ENCODE assay signal across 10 cellular contexts in genomic region chr12:121468451-121468850, GRCh38.
A peak's percentile ranks its signal among the peaks of the same experiment; 100 is the strongest.
DNase-seq lines count a peak whose midpoint lies in the region; ATAC-seq, FAIRE-seq and TF ChIP-seq lines count a peak whose summit lies in the region.
"Had no signal": no experiment of that assay in that cellular context is flagged by ENCODE, and none has a peak within 500 bp of the region (broad histone marks: within the 10 kb centered on the region; RNA-seq: fewer than 3 reads in every experiment).

No MANE protein-coding gene starts in this region.

- ATAC-seq in HepG2 (no peak), right lobe of liver (no peak), WTC11 (no peak), GM21447 (IDR thresholded peaks at IDR 0.05; ENCODE audit: unreplicated experiment) (no peak)

- in situ Hi-C loops in HepG2 (cut with HindIII; ENCODE audit: extremely low pct_ligation_motif_present, low pct_unique_long_range_greater_than_20kb) = no loop called here

- WGBS in HepG2 (ENCODE audit: low lambda C conversion rate) = 25% methylated on average over 4 of the region's 4 CpGs
- WGBS in right lobe of liver (ENCODE audit: insufficient coverage, low coverage, low lambda C conversion rate, missing lambda C conversion rate) = 38% methylated on average over 1 of the region's 4 CpGs

- TF ChIP-seq RAD21 in HepG2 (CRISPR knock-in tag; IDR thresholded peaks at IDR 0.05) = no peak

- H3K4me2 ChIP-seq in HepG2 (ENCODE audit: low read depth, low read length) = peak overlapping the region; percentile 98

- H3K27me3 ChIP-seq in HepG2 (ENCODE audit: control insufficient read depth in 1 of 2, insufficient read depth in 2 of 2, low read length in 2 of 2) (no peaks in the 10 kb centered on the region), right lobe of liver (no peaks in the 10 kb centered on the region), iPS-20b (ENCODE audit: insufficient read depth, low read length) (peaks cover 9% of the 10 kb centered on the region; the same call in 1 of the 2 replicates)

- TF ChIP-seq POLR2A in HepG2 (IDR thresholded peaks at IDR 0.05; ENCODE audit: insufficient read depth in 1 of 2, low read depth in 2 of 2, low read length in 2 of 2) (no peak), right lobe of liver (IDR thresholded peaks at IDR 0.05) (no peak), erythroblast (IDR thresholded peaks at IDR 0.05; ENCODE audit: low read length) (no peak)

- peaks cover 44% of the 10 kb centered on the region for H3K4me1 Mint-ChIP-seq in WTC11
- peaks cover 30% of the 10 kb centered on the region for H3K4me1 Mint-ChIP-seq in activated CD4-positive, alpha-beta memory T cell treated with anti-CD3 and anti-CD28 coated beads, Interleukin-2, amount 10 ng/mL, durations not matched to agents 7 days and 5 days
- peaks cover 17% of the 10 kb centered on the region for H3K4me1 Mint-ChIP-seq in activated T-helper 2 cell treated with anti-CD3 and anti-CD28 coated beads, Interferon-gamma antibody, Interleukin-2, Interleukin-4, amounts not matched to agents 10 μg/mL and 5 μg/mL and 100 μg/mL, durations not matched to agents 14 hours and 24 hours and 36 hours (ENCODE audit: low read depth)

- peaks cover 7% of the 10 kb centered on the region for H4K20me1 ChIP-seq in HepG2 (ENCODE audit: insufficient read depth, low read length)

- H3K27me3 Mint-ChIP-seq in WTC11 (ENCODE audit: low read depth) = no peaks in the 10 kb centered on the region
- no peaks in the 10 kb centered on the region for H3K27me3 Mint-ChIP-seq in activated CD4-positive, alpha-beta memory T cell treated with anti-CD3 and anti-CD28 coated beads, Interleukin-2, amount 10 ng/mL, durations not matched to agents 7 days and 5 days
- no peaks in the 10 kb centered on the region for H3K27me3 Mint-ChIP-seq in activated T-helper 2 cell treated with anti-CD3 and anti-CD28 coated beads, Interferon-gamma antibody, Interleukin-2, Interleukin-4, amounts not matched to agents 10 μg/mL and 5 μg/mL and 100 μg/mL, durations not matched to agents 14 hours and 24 hours and 36 hours (ENCODE audit: low read depth)

- H3K36me3 ChIP-seq in HepG2 (replicated peaks in 1 of 2; ENCODE audit: control insufficient read depth in 1 of 2, insufficient read depth in 2 of 2, low read length in 2 of 2) (peaks cover 4 to 7% of the 10 kb centered on the region in 2 experiments; a peak in 2 of 5 replicates), right lobe of liver (no peaks in the 10 kb centered on the region), iPS-20b (ENCODE audit: insufficient read depth, low read depth, low read length) (no peaks in the 10 kb centered on the region)

- intact Hi-C loops in HepG2 (cut with micrococcal nuclease; ENCODE audit: unreplicated experiment) = no loop called here
- intact Hi-C loops in right lobe of liver (cut with DNase I) = no loop called here
- intact Hi-C loops in activated T-helper 2 cell treated with anti-CD3 and anti-CD28 coated beads, Interferon-gamma antibody, Interleukin-2, Interleukin-4, amounts not matched to agents 10 μg/mL and 5 μg/mL and 100 μg/mL, durations not matched to agents 14 hours and 24 hours and 36 hours (cut with micrococcal nuclease) = loop anchor here (10.0 kb wide), 1 partner anchor 336 kb away; the partner anchor contains the start of gene SETD1B

- H3K9me3 Mint-ChIP-seq in WTC11 = no peaks in the 10 kb centered on the region
- no peaks in the 10 kb centered on the region for H3K9me3 Mint-ChIP-seq in activated CD4-positive, alpha-beta memory T cell treated with anti-CD3 and anti-CD28 coated beads, Interleukin-2, amount 10 ng/mL, durations not matched to agents 7 days and 5 days
- no peaks in the 10 kb centered on the region for H3K9me3 Mint-ChIP-seq in activated T-helper 2 cell treated with anti-CD3 and anti-CD28 coated beads, Interferon-gamma antibody, Interleukin-2, Interleukin-4, amounts not matched to agents 10 μg/mL and 5 μg/mL and 100 μg/mL, durations not matched to agents 14 hours and 24 hours and 36 hours

- no peak overlapping the region; the same call in 1 of the 2 replicates for H3K4me3 Mint-ChIP-seq in WTC11
- no peak overlapping the region for H3K4me3 Mint-ChIP-seq in activated CD4-positive, alpha-beta memory T cell treated with anti-CD3 and anti-CD28 coated beads, Interleukin-2, amount 10 ng/mL, durations not matched to agents 7 days and 5 days
- H3K4me3 Mint-ChIP-seq in activated T-helper 2 cell treated with anti-CD3 and anti-CD28 coated beads, Interferon-gamma antibody, Interleukin-2, Interleukin-4, amounts not matched to agents 10 μg/mL and 5 μg/mL and 100 μg/mL, durations not matched to agents 14 hours and 24 hours and 36 hours (ENCODE audit: low read depth) = no peak overlapping the region

- DNase-seq in HepG2 (ENCODE audit: low spot score) (no peak), right lobe of liver (no peak), WTC11 (ENCODE audit: low spot score) (no peak), erythroblast (lab: John Stamatoyannopoulos, UW) (no peak)
- no peak for DNase-seq in activated CD4-positive, alpha-beta memory T cell treated with anti-CD3 and anti-CD28 coated beads, Interleukin-2, amount 10 ng/mL, durations not matched to agents 7 days and 5 days
- DNase-seq in activated T-helper 2 cell treated with anti-CD3 and anti-CD28 coated beads, Interferon-gamma antibody, Interleukin-2, Interleukin-4, amounts not matched to agents 10 μg/mL and 5 μg/mL and 100 μg/mL, durations not matched to agents 14 hours and 24 hours and 36 hours (ENCODE audit: low spot score) = no peak
- DNase-seq: MV-4-11, SW 1271 had no signal

- CTCF ChIA-PET in HepG2 (lab: Yijun Ruan, JAX; ENCODE audit: low intra/inter-chr PET ratio, low total read pairs) (no interaction called here), WTC11 (lab: Charles Lee) (interaction anchor here (0.6 to 2.4 kb wide), 11 partner anchors 7 to 463 kb away, joined by 3 to 43 read pairs (median 3); partner anchors contain the start of gene TMEM120B)
- CTCF ChIA-PET in activated CD4-positive, alpha-beta memory T cell treated with anti-CD3 and anti-CD28 coated beads, Interleukin-2, amount 10 ng/mL, durations not matched to agents 7 days and 5 days (lab: Charles Lee) = interaction anchor here (0.7 to 2.2 kb wide), 5 partner anchors 10 to 214 kb away, joined by 3 to 22 read pairs (median 3); no protein-coding TSS in a partner anchor

- TF ChIP-seq CTCF in HepG2 (CRISPR knock-in tag; IDR thresholded peaks at IDR 0.05) (no peak), right lobe of liver (IDR thresholded peaks at IDR 0.05) (no peak), WTC11 (IDR thresholded peaks at IDR 0.05) (no peak)

- H2AFZ ChIP-seq in HepG2 (ENCODE audit: low read length) = no peak overlapping the region

- H3K27ac Mint-ChIP-seq in WTC11 = peak overlapping the region; percentile 83
- H3K27ac Mint-ChIP-seq in activated CD4-positive, alpha-beta memory T cell treated with anti-CD3 and anti-CD28 coated beads, Interleukin-2, amount 10 ng/mL, durations not matched to agents 7 days and 5 days = no peak overlapping the region
- H3K27ac Mint-ChIP-seq in activated T-helper 2 cell treated with anti-CD3 and anti-CD28 coated beads, Interferon-gamma antibody, Interleukin-2, Interleukin-4, amounts not matched to agents 10 μg/mL and 5 μg/mL and 100 μg/mL, durations not matched to agents 14 hours and 24 hours and 36 hours = no peak overlapping the region

- H3K27ac ChIP-seq in HepG2 (ENCODE audit: extremely low read length, insufficient read depth, low read length) (no peak overlapping the region), right lobe of liver (no peak overlapping the region), iPS-20b (ENCODE audit: low read length) (no peak overlapping the region)

- H3K4me1 ChIP-seq in HepG2 (ENCODE audit: insufficient read depth, low read length) (peaks cover 52% of the 10 kb centered on the region), right lobe of liver (peaks cover 0 to 18% (median 6%) of the 10 kb centered on the region in 4 donors), iPS-20b (ENCODE audit: insufficient read depth, low read length) (peaks cover 2% of the 10 kb centered on the region; the same call in 1 of the 2 replicates)

- no TSS peak for BruUV-seq in HepG2 (replicated peaks; lab: Mats Ljungman, UMichigan)

- peak overlapping the region in 2 of 3 experiments; percentile 66 to 87; a peak in 2 of 6 replicates for H3K4me3 ChIP-seq in HepG2 (replicated peaks in 1 of 3; ENCODE audit: insufficient read depth in 1 of 3, low read depth in 2 of 3, low read length in 3 of 3)
- no peak overlapping the region for H3K4me3 ChIP-seq in right lobe of liver
- peak overlapping the region; percentile 68 for H3K4me3 ChIP-seq in iPS-20b (ENCODE audit: low read length)

- H3K9me3 ChIP-seq in HepG2 (ENCODE audit: low read length) (no peaks in the 10 kb centered on the region), right lobe of liver (no peaks in the 10 kb centered on the region), iPS-20b (ENCODE audit: insufficient read depth, low read depth, low read length) (no peaks in the 10 kb centered on the region)

- H3K9ac ChIP-seq in HepG2 (ENCODE audit: insufficient read depth, low read depth, low read length) (0 out of 2 replicates have a peak overlapping the region, but pooled peaks have one; percentile 69), iPS-20b (ENCODE audit: low read depth, low read length) (peak overlapping the region; percentile 67; the same call in 1 of the 2 replicates)

- H3K36me3 Mint-ChIP-seq in WTC11 = no peaks in the 10 kb centered on the region
- H3K36me3 Mint-ChIP-seq in activated CD4-positive, alpha-beta memory T cell treated with anti-CD3 and anti-CD28 coated beads, Interleukin-2, amount 10 ng/mL, durations not matched to agents 7 days and 5 days (ENCODE audit: low read depth) = peaks cover 11% of the 10 kb centered on the region
- peaks cover 14% of the 10 kb centered on the region for H3K36me3 Mint-ChIP-seq in activated T-helper 2 cell treated with anti-CD3 and anti-CD28 coated beads, Interferon-gamma antibody, Interleukin-2, Interleukin-4, amounts not matched to agents 10 μg/mL and 5 μg/mL and 100 μg/mL, durations not matched to agents 14 hours and 24 hours and 36 hours (ENCODE audit: low read depth)

- TF ChIP-seq EP300 in HepG2 (IDR thresholded peaks at IDR 0.05; ENCODE audit: low read depth in 2 of 2, low read length in 2 of 2) (no peak), HepG2 (CRISPR knock-in tag; IDR thresholded peaks at IDR 0.05; ENCODE audit: borderline replicate concordance) (no peak)

- no peak for FAIRE-seq in HepG2 (lab: Jason Lieb, UNC)

- peaks cover 29% of the 10 kb centered on the region for H3K79me2 ChIP-seq in HepG2 (ENCODE audit: insufficient read depth, low read length)

- POLR2A ChIA-PET in HepG2 (lab: Yijun Ruan, JAX) = interaction anchor here (1.5 kb wide), 1 partner anchor 22 kb away, joined by 8 read pairs; no protein-coding TSS in a partner anchor
- POLR2A ChIA-PET in WTC11 (lab: Charles Lee) = interaction anchor here (0.5 to 1.1 kb wide), 4 partner anchors 11 to 880 kb away, joined by 3 to 8 read pairs (median 4); no protein-coding TSS in a partner anchor
- POLR2A ChIA-PET in activated CD4-positive, alpha-beta memory T cell treated with anti-CD3 and anti-CD28 coated beads, Interleukin-2, amount 10 ng/mL, durations not matched to agents 7 days and 5 days (lab: Charles Lee) = interaction anchor here (0.8 to 1.7 kb wide), 6 partner anchors 9 to 325 kb away, joined by 3 to 7 read pairs (median 4); partner anchors contain the start of genes RHOF and RNF34

Comparison
In these comparisons a context has a peak if more than half of its experiments do, and no peak if none do; other contexts are left out.
1. H3K4me3 ChIP-seq: peak in HepG2 (2 of 3) and iPS-20b (single experiment); none in right lobe of liver (0 of 3).